In genomic region chr10:5070648-5071410, GRCh38 we compare ENCODE assay signal across 10 cellular contexts. TPM values are rescaled to one million over a fixed set of nuclear protein-coding genes. Genes with fewer than 3 reads are reported as not detected.
A peak's percentile ranks its signal among the peaks of the same experiment; 100 is the strongest.
DNase-seq lines count a peak whose midpoint lies in the region; ATAC-seq and TF ChIP-seq lines count a peak whose summit lies in the region.
"Had no signal": no experiment of that assay in that cellular context is flagged by ENCODE, and none has a peak within 500 bp of the region (broad histone marks: within the 10 kb centered on the region; RNA-seq: fewer than 3 reads in every experiment).

No MANE protein-coding gene starts in this region.

- no peak overlapping the region for H3K4me2 ChIP-seq in trophoblast cell (ENCODE audit: low read length)

- H3K4me3 ChIP-seq in AG10803 (ENCODE audit: low read length) (peak overlapping the region; percentile 28), trophoblast cell (ENCODE audit: low read depth, low read length) (no peak overlapping the region)

- peaks cover 0 to 7% of the 10 kb centered on the region in 2 experiments for H3K4me1 ChIP-seq in trophoblast cell (ENCODE audit: control insufficient read depth in 1 of 2, insufficient read depth in 2 of 2, low read length in 2 of 2)

- H4K8ac ChIP-seq in trophoblast cell (ENCODE audit: low read depth, low read length), result no peak overlapping the region

- intact Hi-C loops in left ventricle myocardium superior (cut with micrococcal nuclease), result no loop called here

- no peak overlapping the region for H3K14ac ChIP-seq in trophoblast cell (ENCODE audit: low read length)

- peak overlapping the region; percentile 42 for H3K27ac ChIP-seq in angular gyrus (ENCODE audit: low read depth, low read length)
- H3K27ac ChIP-seq in trophoblast cell (ENCODE audit: low read depth, low read length), result peak overlapping the region; percentile 26

- H3K23ac ChIP-seq in trophoblast cell (ENCODE audit: low read length), result no peak overlapping the region

- H4K91ac ChIP-seq in trophoblast cell (ENCODE audit: low read depth, low read length), result peak overlapping the region; percentile 26

- ATAC-seq in left ventricle myocardium superior (peak; percentile 42), GM21447 (IDR thresholded peaks at IDR 0.05; ENCODE audit: unreplicated experiment) (no peak), GM21528 (IDR thresholded peaks at IDR 0.05; ENCODE audit: low FRiP score, unreplicated experiment) (no peak)

- H2BK120ac ChIP-seq in trophoblast cell (ENCODE audit: insufficient read depth, low read length, poor library complexity), result peak overlapping the region; percentile 80

- peaks cover 6% of the 10 kb centered on the region for H3K79me1 ChIP-seq in trophoblast cell (ENCODE audit: low read length)

- H3K9ac ChIP-seq in trophoblast cell (ENCODE audit: low read length), result no peak overlapping the region

- no peaks in the 10 kb centered on the region for H3K27me3 ChIP-seq in trophoblast cell (ENCODE audit: insufficient read depth, low read length)

- no peak overlapping the region for H2AFZ ChIP-seq in trophoblast cell (ENCODE audit: insufficient read depth, low read length, poor library complexity)

- peaks cover 2% of the 10 kb centered on the region for H3K9me3 ChIP-seq in trophoblast cell (ENCODE audit: insufficient read depth, low read depth, low read length)

- H4K12ac ChIP-seq in trophoblast cell (ENCODE audit: low read depth, low read length), result no peak overlapping the region

- H2AK5ac ChIP-seq in trophoblast cell (ENCODE audit: low read length), result no peak overlapping the region

- no peak overlapping the region for H2BK12ac ChIP-seq in trophoblast cell (ENCODE audit: low read length)

- no peak for TF ChIP-seq CTCF in AG10803 (conservative IDR thresholded peaks at IDR 0.05; ENCODE audit: low read length)

- no peak overlapping the region for H2BK5ac ChIP-seq in trophoblast cell (ENCODE audit: low read depth, low read length, poor library complexity)

- peak; percentile 73 for DNase-seq in AG10803 (ENCODE audit: low read depth)
- DNase-seq in left ventricle myocardium superior, result no peak
- DNase-seq in trophoblast cell, result no peak
- no peak for DNase-seq in cortex of kidney (lab: John Stamatoyannopoulos, UW)
- DNase-seq in NCI-H1048 (lab: John Stamatoyannopoulos, UW), result no peak
- DNase-seq: NCI-H2227 treated with DMSO at 0.1 percent for 48 hours, T-helper 1 cell had no signal

- H3K36me3 ChIP-seq in trophoblast cell (ENCODE audit: control insufficient read depth in 1 of 2, insufficient read depth in 2 of 2, low read length in 2 of 2), result no peaks in the 10 kb centered on the region

- no peak overlapping the region for H3K18ac ChIP-seq in trophoblast cell (ENCODE audit: low read length)

- H3K4ac ChIP-seq in trophoblast cell (ENCODE audit: low read depth, low read length), result no peak overlapping the region

- H3K79me2 ChIP-seq in trophoblast cell (ENCODE audit: control insufficient read depth, insufficient read depth, low read length, poor library complexity), result no peaks in the 10 kb centered on the region

RNA-seq across cellular contexts. Expression of gene AKR1C3, which starts 23.4 kb away (rescaled TPM):
- 23.2 TPM for total RNA-seq in left ventricle myocardium superior
- polyA plus RNA-seq in trophoblast cell (2013), result 1.4 TPM in 2 replicates
